In the genomic region with DNA sequence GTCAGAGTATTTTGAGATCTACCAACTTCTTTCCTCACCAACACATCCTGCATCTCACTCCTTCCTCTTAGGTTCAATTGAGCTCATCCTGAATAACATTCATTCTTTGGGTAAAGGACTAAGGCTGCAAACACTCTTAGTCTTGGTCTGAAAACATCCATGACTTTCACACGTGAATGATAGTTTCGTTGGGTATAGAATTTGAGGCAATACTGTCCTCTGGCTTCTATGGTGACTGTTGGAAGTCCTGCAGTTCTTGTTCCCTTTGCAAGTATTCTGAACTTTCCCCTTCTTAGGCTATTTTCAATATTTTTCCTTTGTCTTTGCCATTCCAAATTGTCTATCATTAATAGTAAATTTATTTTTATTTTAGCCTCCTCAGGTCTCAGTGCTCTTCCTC, we compare ENCODE assay signal across 6 cellular contexts.
"Had no signal": no experiment of that assay in that cellular context is flagged by ENCODE, and none has a peak within 500 bp of the region (broad histone marks: within the 10 kb centered on the region; RNA-seq: fewer than 3 reads in every experiment).

No MANE protein-coding gene starts in this region.

- FAIRE-seq: HTR-8/SVneo had no signal

- H3K9ac ChIP-seq: KMS-11 had no signal

- DNase-seq: IMR-90, KBM-7, KG1 had no signal

- H3K27ac ChIP-seq: HL-60, KMS-11 had no signal

- H3K4me2 ChIP-seq: KMS-11 had no signal
